8 cellular contexts compared by ENCODE assay signal in genomic region chr1:150067184-150068182, GRCh38. TPM values are rescaled to one million over a fixed set of nuclear protein-coding genes. Genes with fewer than 3 reads are reported as not detected.
DNase-seq lines count a peak whose midpoint lies in the region; ATAC-seq and TF ChIP-seq lines count a peak whose summit lies in the region.

TSS of gene VPS45 (plus strand) at chr1:150067776. CDS start at chr1:150067858, 82 bp downstream.

- peaks cover 3% of the 10 kb centered on the region; the same call in 1 of the 2 replicates for H3K36me3 ChIP-seq in BE2C
- H3K36me3 ChIP-seq in right lobe of liver = peaks cover 0 to 14% (median 2%) of the 10 kb centered on the region in 4 donors

- H3K4me1 ChIP-seq in BE2C (no peaks in the 10 kb centered on the region), right lobe of liver (peaks cover 0 to 7% (median 0%) of the 10 kb centered on the region in 4 donors)

- DNase-seq in BE2C = peak; percentile 94
- peak; percentile 64 for DNase-seq in GM19240 (ENCODE audit: insufficient read length, low spot score)
- DNase-seq in NCI-H748 (lab: John Stamatoyannopoulos, UW; ENCODE audit: unreplicated experiment) = peak; percentile 95
- peak; percentile 76 to 78 for DNase-seq in activated CD4-positive, alpha-beta T cell treated with anti-CD3 and anti-CD28 coated beads, Interleukin-2, amount 50 U/mL, for 4 hours
- peak; percentile 81 to 92 for DNase-seq in dermis microvascular lymphatic vessel endothelial cell (ENCODE audit: low read depth in 2 of 2)
- peak; percentile 89 to 93 (median 92) for DNase-seq in right lobe of liver
- DNase-seq in stimulated activated CD4-positive, alpha-beta T cell treated with anti-CD3 and anti-CD28 coated beads, Interleukin-4, amount 100 ng/mL, for 4 hours = peak; percentile 78 to 82

- TF ChIP-seq CTCF in BE2C (IDR thresholded peaks at IDR 0.05; ENCODE audit: low read depth, low read length) (peak; percentile 36), right lobe of liver (IDR thresholded peaks at IDR 0.05) (peak in 1 of 4 donors; percentile 17)

- TF ChIP-seq POLR2A in right lobe of liver (IDR thresholded peaks at IDR 0.05) = peak; percentile 74

- ATAC-seq in HG03469 (IDR thresholded peaks at IDR 0.05; ENCODE audit: unreplicated experiment) (peak; percentile 73), right lobe of liver (peak; percentile 96 to 99 (median 97))

- WGBS in right lobe of liver (ENCODE audit: insufficient coverage, low coverage, low lambda C conversion rate, missing lambda C conversion rate) = 1% methylated on average over 39 of the region's 47 CpGs

- H3K27ac ChIP-seq in right lobe of liver = peak within 1 kb of the TSS; percentile 90 to 92 (median 91)

- no peaks in the 10 kb centered on the region for H3K9me3 ChIP-seq in BE2C
- H3K9me3 ChIP-seq in right lobe of liver = no peaks in the 10 kb centered on the region

- H3K4me3 ChIP-seq in BE2C (ENCODE audit: low read depth, low read length) (peak within 1 kb of the TSS; percentile 81), right lobe of liver (peak within 1 kb of the TSS; percentile 62 to 76 (median 68))

- intact Hi-C loops in right lobe of liver (cut with DNase I) = no loop called here

- H3K27me3 ChIP-seq in BE2C (no peaks in the 10 kb centered on the region), right lobe of liver (no peaks in the 10 kb centered on the region)

RNA-seq across cellular contexts. Expression of gene VPS45, which starts in this region (rescaled TPM):
- polyA plus RNA-seq in BE2C (2012; ENCODE audit: insufficient read depth, insufficient read length, low read depth) = 27.2 TPM
- total RNA-seq in dermis microvascular lymphatic vessel endothelial cell (18.9 and 22.6 TPM in 2 replicates), right lobe of liver (10 to 100 TPM; 12.5 to 18.2 (median 14.7) TPM)

Comparison
In these comparisons a context has a peak if more than half of its experiments do, and no peak if none do; other contexts are left out.
1. Peak in every context shown above with its lines: DNase-seq, ATAC-seq, H3K4me3 ChIP-seq and H3K27ac ChIP-seq.